In genomic region chr2:128090909-128091690, GRCh38 we compare ENCODE assay signal across 1 cellular context.
TF ChIP-seq lines count a peak whose summit lies in the region.

Gene UGGT1 (plus strand): TSS chr2:128091200. CDS start chr2:128091358, 158 bp downstream.

TF ChIP-seq in HepG2, 621 proteins besides CTCF, POLR2A, EP300 and RAD21 (continued from another document and continues in another):
- TF ChIP-seq ZBED4 (CRISPR knock-in tag; IDR thresholded peaks at IDR 0.05; ENCODE audit: borderline replicate concordance) (peak; percentile 96), TGIF2 (CRISPR knock-in tag; IDR thresholded peaks at IDR 0.05) (peak; percentile 77), BATF2 (CRISPR knock-in tag; IDR thresholded peaks at IDR 0.05) (peak; percentile 74; the same call in 1 of the 2 replicates), TBX3 (IDR thresholded peaks at IDR 0.05; ENCODE audit: borderline replicate concordance) (peak; percentile 65), ZNF589 (CRISPR knock-in tag; conservative IDR thresholded peaks at IDR 0.05) (peak; percentile 35), IKZF1 (IDR thresholded peaks at IDR 0.05) (no peak), HNF1A (IDR thresholded peaks at IDR 0.05; ENCODE audit: low read depth) (no peak; the same call in 1 of the 2 replicates), HNF1A (CRISPR knock-in tag; IDR thresholded peaks at IDR 0.05; ENCODE audit: borderline replicate concordance) (peak; percentile 92; the same call in 1 of the 2 replicates), ZBTB43 (CRISPR knock-in tag; conservative IDR thresholded peaks at IDR 0.05) (0 out of 2 replicates have a peak, but pooled peaks have one; percentile 80), MTA3 (CRISPR knock-in tag; IDR thresholded peaks at IDR 0.05) (no peak), ZNF580 (CRISPR knock-in tag; IDR thresholded peaks at IDR 0.05; ENCODE audit: borderline replicate concordance, low read depth) (peak; percentile 93; the same call in 1 of the 2 replicates), KAT8 (CRISPR knock-in tag; IDR thresholded peaks at IDR 0.05) (peak; percentile 100), ETV6 (CRISPR knock-in tag; conservative IDR thresholded peaks at IDR 0.05) (peak; percentile 70), ZNF382 (CRISPR knock-in tag; IDR thresholded peaks at IDR 0.05; ENCODE audit: borderline replicate concordance) (no peak), IKZF4 (CRISPR knock-in tag; IDR thresholded peaks at IDR 0.05; ENCODE audit: borderline replicate concordance, low read depth, not compliant biosample characterization) (peak; percentile 64), ZNF235 (CRISPR knock-in tag; IDR thresholded peaks at IDR 0.05; ENCODE audit: borderline replicate concordance) (0 out of 2 replicates have a peak, but pooled peaks have one; percentile 52), ARID4A (CRISPR knock-in tag; IDR thresholded peaks at IDR 0.05; ENCODE audit: borderline replicate concordance) (peak; percentile 100), THAP9 (CRISPR knock-in tag; IDR thresholded peaks at IDR 0.05; ENCODE audit: borderline replicate concordance) (peak; percentile 97), SP4 (CRISPR knock-in tag; IDR thresholded peaks at IDR 0.05) (peak; percentile 92), SP5 (CRISPR knock-in tag; IDR thresholded peaks at IDR 0.05; ENCODE audit: borderline replicate concordance, low read depth) (no peak), IRF2 (CRISPR knock-in tag; IDR thresholded peaks at IDR 0.05) (peak; percentile 98), ZBTB21 (CRISPR knock-in tag; IDR thresholded peaks at IDR 0.05) (0 out of 2 replicates have a peak, but pooled peaks have one; percentile 19), ZNF7 (CRISPR knock-in tag; IDR thresholded peaks at IDR 0.05) (no peak), ZNF460 (CRISPR knock-in tag; IDR thresholded peaks at IDR 0.05; ENCODE audit: borderline replicate concordance) (no peak; the same call in 1 of the 2 replicates), HNRNPH1 (optimal IDR thresholded peaks at IDR 0.05; ENCODE audit: low read depth, low read length) (no peak), ZNF792 (CRISPR knock-in tag; IDR thresholded peaks at IDR 0.05) (peak; percentile 95), ZFP36L1 (CRISPR knock-in tag; IDR thresholded peaks at IDR 0.05) (peak; percentile 89), ZBTB14 (CRISPR knock-in tag; IDR thresholded peaks at IDR 0.05) (peak; percentile 42; the same call in 1 of the 2 replicates), ZBTB26 (CRISPR knock-in tag; IDR thresholded peaks at IDR 0.05; ENCODE audit: borderline replicate concordance) (peak; percentile 60; the same call in 1 of the 2 replicates), ZNF335 (CRISPR knock-in tag; IDR thresholded peaks at IDR 0.05) (peak; percentile 95), DBP (CRISPR knock-in tag; IDR thresholded peaks at IDR 0.05; ENCODE audit: not compliant biosample characterization) (no peak), HNF4G (IDR thresholded peaks at IDR 0.05; ENCODE audit: borderline replicate concordance, low read depth, low read length) (peak; percentile 36; the same call in 1 of the 2 replicates), HNF4G (CRISPR knock-in tag; IDR thresholded peaks at IDR 0.05; ENCODE audit: borderline replicate concordance, low read depth) (peak; percentile 80; the same call in 1 of the 2 replicates)
